In the genomic region with DNA sequence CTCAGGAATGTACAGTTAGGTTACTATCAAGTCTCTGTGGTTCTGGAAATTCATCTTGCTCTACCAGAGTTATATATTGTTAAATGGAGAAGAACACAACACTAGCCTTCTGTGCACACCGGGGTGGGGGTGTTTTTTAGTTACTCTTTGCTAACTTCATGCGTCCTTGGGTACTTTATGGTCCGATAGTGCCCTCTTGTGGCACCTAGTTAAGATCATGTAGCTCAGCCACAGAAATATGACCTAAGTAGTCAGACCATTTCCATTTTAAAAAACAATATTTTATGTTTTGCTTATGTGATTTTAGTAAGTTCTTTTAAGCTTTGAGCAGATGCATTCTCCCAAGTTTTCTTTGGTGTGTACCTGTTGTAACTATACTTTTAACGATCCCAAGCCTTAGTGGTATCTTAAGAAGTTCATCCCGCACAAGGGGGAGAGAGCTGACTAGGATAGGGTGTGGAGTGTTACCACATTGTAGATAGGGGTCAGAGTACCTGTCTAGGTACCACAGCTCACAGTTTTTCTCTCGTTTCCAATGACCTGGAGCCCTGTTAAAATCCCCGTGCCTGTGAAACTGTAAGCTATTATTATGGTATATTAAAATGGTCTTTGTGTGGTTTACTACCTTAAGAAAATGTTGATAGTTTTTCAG, we compare ENCODE assay signal across 1 cellular context.
A peak's percentile ranks its signal among the peaks of the same experiment; 100 is the strongest.
TF ChIP-seq lines count a peak whose summit lies in the region.

No MANE protein-coding gene starts in this region.

TF ChIP-seq in K562, 482 proteins besides CTCF, POLR2A, EP300 and RAD21 (continued from another document):
- TF ChIP-seq, protein P1, sequence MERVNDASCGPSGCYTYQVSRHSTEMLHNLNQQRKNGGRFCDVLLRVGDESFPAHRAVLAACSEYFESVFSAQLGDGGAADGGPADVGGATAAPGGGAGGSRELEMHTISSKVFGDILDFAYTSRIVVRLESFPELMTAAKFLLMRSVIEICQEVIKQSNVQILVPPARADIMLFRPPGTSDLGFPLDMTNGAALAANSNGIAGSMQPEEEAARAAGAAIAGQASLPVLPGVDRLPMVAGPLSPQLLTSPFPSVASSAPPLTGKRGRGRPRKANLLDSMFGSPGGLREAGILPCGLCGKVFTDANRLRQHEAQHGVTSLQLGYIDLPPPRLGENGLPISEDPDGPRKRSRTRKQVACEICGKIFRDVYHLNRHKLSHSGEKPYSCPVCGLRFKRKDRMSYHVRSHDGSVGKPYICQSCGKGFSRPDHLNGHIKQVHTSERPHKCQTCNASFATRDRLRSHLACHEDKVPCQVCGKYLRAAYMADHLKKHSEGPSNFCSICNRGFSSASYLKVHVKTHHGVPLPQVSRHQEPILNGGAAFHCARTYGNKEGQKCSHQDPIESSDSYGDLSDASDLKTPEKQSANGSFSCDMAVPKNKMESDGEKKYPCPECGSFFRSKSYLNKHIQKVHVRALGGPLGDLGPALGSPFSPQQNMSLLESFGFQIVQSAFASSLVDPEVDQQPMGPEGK (CRISPR knock-in tag; IDR thresholded peaks at IDR 0.05; ENCODE audit: borderline replicate concordance), result no peak
- TF ChIP-seq, protein P2, sequence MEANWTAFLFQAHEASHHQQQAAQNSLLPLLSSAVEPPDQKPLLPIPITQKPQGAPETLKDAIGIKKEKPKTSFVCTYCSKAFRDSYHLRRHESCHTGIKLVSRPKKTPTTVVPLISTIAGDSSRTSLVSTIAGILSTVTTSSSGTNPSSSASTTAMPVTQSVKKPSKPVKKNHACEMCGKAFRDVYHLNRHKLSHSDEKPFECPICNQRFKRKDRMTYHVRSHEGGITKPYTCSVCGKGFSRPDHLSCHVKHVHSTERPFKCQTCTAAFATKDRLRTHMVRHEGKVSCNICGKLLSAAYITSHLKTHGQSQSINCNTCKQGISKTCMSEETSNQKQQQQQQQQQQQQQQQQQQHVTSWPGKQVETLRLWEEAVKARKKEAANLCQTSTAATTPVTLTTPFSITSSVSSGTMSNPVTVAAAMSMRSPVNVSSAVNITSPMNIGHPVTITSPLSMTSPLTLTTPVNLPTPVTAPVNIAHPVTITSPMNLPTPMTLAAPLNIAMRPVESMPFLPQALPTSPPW (CRISPR knock-in tag; IDR thresholded peaks at IDR 0.05), result 0 out of 2 replicates have a peak, but pooled peaks have one; percentile 36
- peak; percentile 31; the same call in 1 of the 2 replicates for TF ChIP-seq ATF7 (IDR thresholded peaks at IDR 0.05)
- TF ChIP-seq PHF21A (IDR thresholded peaks at IDR 0.05; ENCODE audit: borderline replicate concordance, low read depth), result no peak
- peak; percentile 32; the same call in 1 of the 2 replicates for TF ChIP-seq STAG1 (CRISPR knock-in tag; IDR thresholded peaks at IDR 0.05; ENCODE audit: borderline replicate concordance)
- TF ChIP-seq NR4A1 (CRISPR knock-in tag; IDR thresholded peaks at IDR 0.05), result no peak
- TF ChIP-seq NR4A1 (tag; IDR thresholded peaks at IDR 0.05), result no peak
- no peak for TF ChIP-seq ZNF134 (CRISPR knock-in tag; conservative IDR thresholded peaks at IDR 0.05)
- 0 out of 2 replicates have a peak, but pooled peaks have one; percentile 39 for TF ChIP-seq CXXC5 (CRISPR knock-in tag; IDR thresholded peaks at IDR 0.05)
- TF ChIP-seq MYNN (IDR thresholded peaks at IDR 0.05), result no peak
- TF ChIP-seq MYNN (CRISPR knock-in tag; IDR thresholded peaks at IDR 0.05), result no peak
